ENCODE assay signal across 7 cellular contexts in the genomic region with DNA sequence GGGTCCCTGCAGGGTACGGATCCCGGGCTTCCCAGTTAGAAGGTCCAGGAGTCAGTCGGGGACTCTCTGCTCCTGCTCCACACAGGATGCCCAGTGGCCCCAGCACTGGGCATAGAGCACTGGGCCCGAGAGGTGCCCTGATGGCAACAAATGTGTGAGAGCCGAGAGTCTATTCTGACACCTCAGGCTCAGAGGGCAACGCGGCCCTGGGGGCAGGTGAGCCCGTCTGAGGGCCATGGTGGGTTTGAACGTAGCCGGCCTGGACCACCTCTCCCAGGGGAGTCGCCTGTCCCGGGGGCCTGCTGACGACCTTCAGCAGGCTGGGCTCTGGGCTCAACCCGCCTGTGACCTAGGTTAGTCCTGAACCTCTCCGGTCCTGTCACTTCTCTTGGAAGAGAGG. TPM values are rescaled to one million over a fixed set of nuclear protein-coding genes. Genes with fewer than 3 reads are reported as not detected.
"Had no signal": no experiment of that assay in that cellular context is flagged by ENCODE, and none has a peak within 500 bp of the region (broad histone marks: within the 10 kb centered on the region; RNA-seq: fewer than 3 reads in every experiment).

No MANE protein-coding gene starts in this region.

RNA-seq across cellular contexts. Expression of a gene that starts 23.2 kb away (rescaled TPM):
- total RNA-seq: activated B cell treated with CpG ODN at 0.5 μM for 24 hours; activated CD4-positive, alpha-beta T cell treated with anti-CD3 and anti-CD28 coated beads for 36 hours; activated CD4-positive, alpha-beta T cell treated with anti-CD3 and anti-CD28 coated beads, Interleukin-2, amount 10 ng/mL, durations not matched to agents 24 days and 14 days; activated CD8-positive, alpha-beta memory T cell treated with anti-CD3 and anti-CD28 coated beads for 36 hours; activated CD8-positive, alpha-beta T cell treated with anti-CD3 and anti-CD28 coated beads for 36 hours; T-helper 17 cell; WTC11 had no signal
